12 cellular contexts compared by ENCODE assay signal in the genomic region with DNA sequence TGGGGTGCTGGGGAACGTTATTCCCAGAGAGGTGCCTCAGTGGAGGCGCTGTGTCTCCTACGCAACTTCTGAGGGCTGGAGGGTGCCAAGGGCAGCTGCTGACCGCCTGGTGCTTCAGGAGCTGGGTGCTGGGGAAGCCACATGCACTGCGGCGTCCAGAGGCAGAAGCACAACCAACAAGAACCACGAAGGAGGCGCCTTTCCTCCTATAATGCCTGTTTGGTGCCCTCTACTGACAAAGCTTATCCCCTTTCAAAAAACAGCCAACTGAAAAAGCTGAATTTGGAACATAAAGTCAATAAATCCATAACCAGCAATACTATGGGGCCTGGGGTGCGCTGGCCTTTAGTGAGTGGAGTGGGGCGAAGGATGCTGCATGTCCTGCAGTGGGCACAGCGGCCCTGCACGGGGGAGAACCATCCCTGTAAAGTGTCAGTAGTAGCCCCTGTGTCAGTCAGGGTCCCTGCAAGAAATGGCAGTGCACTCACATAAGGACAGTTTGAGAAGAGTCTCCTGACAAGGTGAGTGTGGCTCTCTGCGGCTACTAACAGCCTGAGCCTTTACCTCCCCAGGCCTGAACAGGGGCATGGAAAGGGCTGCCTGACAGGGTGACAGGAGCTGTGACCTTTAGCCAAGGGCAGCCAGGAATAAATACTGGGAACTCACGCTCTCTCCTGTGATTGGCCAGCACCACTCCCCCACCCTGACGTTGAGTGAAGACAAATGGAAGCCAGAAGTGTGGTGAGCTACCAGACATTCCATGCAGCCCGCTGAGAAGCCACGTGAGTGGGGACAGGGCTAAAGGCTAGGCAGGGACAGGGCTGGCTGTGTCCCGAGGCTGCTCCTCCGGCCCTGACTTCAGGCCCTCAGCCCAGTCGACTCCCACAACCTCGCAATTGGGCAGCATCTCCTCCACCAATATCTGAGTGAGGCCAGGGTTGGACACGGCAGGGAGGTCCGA. TPM values are rescaled to one million over a fixed set of nuclear protein-coding genes. Genes with fewer than 3 reads are reported as not detected.
A peak's percentile ranks its signal among the peaks of the same experiment; 100 is the strongest.
DNase-seq lines count a peak whose midpoint lies in the region; ATAC-seq and TF ChIP-seq lines count a peak whose summit lies in the region.
"Had no signal": no experiment of that assay in that cellular context is flagged by ENCODE, and none has a peak within 500 bp of the region (broad histone marks: within the 10 kb centered on the region; RNA-seq: fewer than 3 reads in every experiment).

No MANE protein-coding gene starts in this region.

- peak overlapping the region in 9 of 11 experiments; percentile 43 to 75 (median 62); a peak in 18 of 22 replicates for H3K27ac ChIP-seq in BLaER1 treated with 17β-estradiol and CSF1 and Interleukin-3, amounts not matched to agents 10 nM and 100 nM
- H3K27ac ChIP-seq: transverse colon had no signal

- ATAC-seq in HG02763 (IDR thresholded peaks at IDR 0.05; ENCODE audit: unreplicated experiment) (no peak), HG03571 (IDR thresholded peaks at IDR 0.05; ENCODE audit: unreplicated experiment) (no peak)
- ATAC-seq: mucosa of descending colon had no signal

- TF ChIP-seq CTCF in HFFc6 (IDR thresholded peaks at IDR 0.05) (peak; percentile 72), kidney epithelial cell (IDR thresholded peaks at IDR 0.05; ENCODE audit: insufficient read depth, low read length, poor library complexity, severe bottlenecking) (peak; percentile 33)

- H3K4me2 ChIP-seq in BLaER1 treated with 17β-estradiol and CSF1 and Interleukin-3, amounts not matched to agents 10 nM and 100 nM, result peak overlapping the region; percentile 46 to 96 (median 65)

- no peak overlapping the region for H3K4me3 Mint-ChIP-seq in HFFc6

- H3K9me3 ChIP-seq in BLaER1 treated with 17β-estradiol and CSF1 and Interleukin-3, amounts not matched to agents 10 nM and 100 nM (replicated peaks in 1 of 11), result no peaks in the 10 kb centered on the region
- H3K9me3 ChIP-seq: mucosa of descending colon, transverse colon had no signal

- peaks cover 30% of the 10 kb centered on the region for H3K4me1 Mint-ChIP-seq in HFFc6 (ENCODE audit: low read depth)

- H3K4me1 ChIP-seq in BLaER1 treated with 17β-estradiol and CSF1 and Interleukin-3, amounts not matched to agents 10 nM and 100 nM, result peaks cover 46 to 70% (median 62%) of the 10 kb centered on the region in 10 experiments

- H3K36me3 ChIP-seq in BLaER1 treated with 17β-estradiol and CSF1 and Interleukin-3, amounts not matched to agents 10 nM and 100 nM, result peaks cover 29 to 77% (median 41%) of the 10 kb centered on the region in 11 experiments
- H3K36me3 ChIP-seq in kidney epithelial cell (ENCODE audit: control insufficient read depth, insufficient read depth, low read length), result peaks cover 1% of the 10 kb centered on the region
- H3K36me3 ChIP-seq: transverse colon had no signal

- DNase-seq in HFFc6 (peak; percentile 46), amniotic epithelial cell (ENCODE audit: low read depth) (peak; percentile 64), kidney epithelial cell (ENCODE audit: low read depth) (no peak), GOT3 (lab: John Stamatoyannopoulos, UW) (no peak)
- DNase-seq in activated CD4-positive, alpha-beta T cell treated with anti-CD3 and anti-CD28 coated beads, Interleukin-2, amount 50 U/mL, for 4 hours, result no peak
- DNase-seq: activated CD4-positive, alpha-beta T cell treated with anti-CD3 and anti-CD28 coated beads for 48 hours; transverse colon had no signal

- H3K4me3 ChIP-seq in BLaER1 treated with 17β-estradiol and CSF1 and Interleukin-3, amounts not matched to agents 10 nM and 100 nM, result no peak overlapping the region
- no peak overlapping the region for H3K4me3 ChIP-seq in kidney epithelial cell (ENCODE audit: low read depth, low read length)
- H3K4me3 ChIP-seq: mucosa of descending colon, transverse colon had no signal

- H4K20me1 ChIP-seq in BLaER1 treated with 17β-estradiol and CSF1 and Interleukin-3, amounts not matched to agents 10 nM and 100 nM, result peaks cover 0 to 20% (median 0%) of the 10 kb centered on the region in 11 experiments; a peak in 5 of 22 replicates

- no peaks in the 10 kb centered on the region for H3K27me3 ChIP-seq in BLaER1 treated with 17β-estradiol and CSF1 and Interleukin-3, amounts not matched to agents 10 nM and 100 nM
- H3K27me3 ChIP-seq in kidney epithelial cell (ENCODE audit: control insufficient read depth, insufficient read depth, low read length), result no peaks in the 10 kb centered on the region
- H3K27me3 ChIP-seq: transverse colon had no signal

- no peaks in the 10 kb centered on the region for H3K9me3 Mint-ChIP-seq in HFFc6

- H3K27ac Mint-ChIP-seq in HFFc6, result no peak overlapping the region

- peak overlapping the region; percentile 7 to 62 (median 33); a peak in 16 of 22 replicates for H3K9ac ChIP-seq in BLaER1 treated with 17β-estradiol and CSF1 and Interleukin-3, amounts not matched to agents 10 nM and 100 nM

- peaks cover 16% of the 10 kb centered on the region; the same call in 1 of the 2 replicates for H3K36me3 Mint-ChIP-seq in HFFc6 (ENCODE audit: low read depth)

- H3K27me3 Mint-ChIP-seq in HFFc6 (ENCODE audit: insufficient read depth), result no peaks in the 10 kb centered on the region

RNA-seq across cellular contexts. Expression of a gene that starts 4.5 kb away (rescaled TPM):
- 1 to 10 TPM in 3 of 6 experiments, under 1 TPM in 3; 0.47 to 2.1 (median 0.99) TPM for total RNA-seq in HFFc6 (2021; fragmentation: NEBNext Ultra II Directional; extraction: Animal tissue kit (Norgen Biotek cat#: 25700))
- total RNA-seq in kidney epithelial cell, result 1.2 and 2.7 TPM in 2 replicates
- total RNA-seq: H4 had no signal

RNA-seq across cellular contexts. Expression of a gene that starts 8.0 kb away (rescaled TPM):
- 10 to 100 TPM; 42.8 to 52.2 (median 46.3) TPM for total RNA-seq in HFFc6 (2021; fragmentation: NEBNext Ultra II Directional; extraction: Animal tissue kit (Norgen Biotek cat#: 25700))
- total RNA-seq in kidney epithelial cell, result 62.0 and 63.7 TPM in 2 replicates

RNA-seq across cellular contexts. Expression of a gene that starts 11.2 kb away (rescaled TPM):
- not detected for total RNA-seq in HFFc6 (2021; fragmentation: NEBNext Ultra II Directional; extraction: Animal tissue kit (Norgen Biotek cat#: 25700))
- not detected in 2 replicates for total RNA-seq in kidney epithelial cell
- total RNA-seq: H4, mucosa of descending colon, transverse colon had no signal

RNA-seq across cellular contexts. Expression of a gene that starts 34.1 kb away (rescaled TPM):
- 10 to 100 TPM in 3 of 6 experiments, 1 to 10 TPM in 3; 7.8 to 17.6 (median 9.8) TPM for total RNA-seq in HFFc6 (2021; fragmentation: NEBNext Ultra II Directional; extraction: Animal tissue kit (Norgen Biotek cat#: 25700))
- 49.5 and 51.5 TPM in 2 replicates for total RNA-seq in kidney epithelial cell

RNA-seq across cellular contexts. Expression of a gene that starts 34.5 kb away (rescaled TPM):
- total RNA-seq in HFFc6 (2021; fragmentation: NEBNext Ultra II Directional; extraction: Animal tissue kit (Norgen Biotek cat#: 25700)), result 10 to 100 TPM; 16.5 to 23.5 (median 18.1) TPM
- total RNA-seq in kidney epithelial cell, result 27.0 and 31.6 TPM in 2 replicates

Comparison
In these comparisons a context has a peak if more than half of its experiments do, and no peak if none do; other contexts are left out.
1. DNase-seq: peak in HFFc6 (single experiment) and amniotic epithelial cell (single experiment); none in kidney epithelial cell (single experiment), activated CD4-positive, alpha-beta T cell treated with anti-CD3 and anti-CD28 coated beads, Interleukin-2, amount 50 U/mL, for 4 hours (0 of 2) and GOT3 (single experiment).